1 cellular context compared by ENCODE assay signal in the genomic region with DNA sequence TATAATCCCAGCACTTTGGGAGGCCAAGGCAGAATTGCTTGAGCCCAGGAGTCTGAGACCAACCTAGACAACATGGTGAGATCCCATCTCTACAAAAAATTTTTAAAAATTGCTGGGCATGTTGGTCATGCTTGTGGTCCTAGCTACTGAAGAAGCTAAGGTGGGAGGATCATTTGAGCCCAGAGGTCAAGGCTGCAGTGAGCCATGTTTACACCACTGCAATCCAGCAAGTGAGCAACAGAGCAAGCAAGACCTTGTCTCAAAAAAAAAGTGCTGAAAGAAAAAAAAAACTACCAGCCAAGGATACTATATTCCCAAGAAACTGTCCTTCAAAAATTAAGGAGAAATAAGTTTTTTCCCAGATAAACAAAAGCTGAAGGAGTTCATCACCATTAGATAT.
TF ChIP-seq lines count a peak whose summit lies in the region.

No MANE protein-coding gene starts in this region.

TF ChIP-seq in HepG2, 621 proteins besides CTCF, POLR2A, EP300 and RAD21 (continued from another document and continues in another):
- TF ChIP-seq ZNF414 (CRISPR knock-in tag; IDR thresholded peaks at IDR 0.05), result no peak
- TF ChIP-seq, protein P1, sequence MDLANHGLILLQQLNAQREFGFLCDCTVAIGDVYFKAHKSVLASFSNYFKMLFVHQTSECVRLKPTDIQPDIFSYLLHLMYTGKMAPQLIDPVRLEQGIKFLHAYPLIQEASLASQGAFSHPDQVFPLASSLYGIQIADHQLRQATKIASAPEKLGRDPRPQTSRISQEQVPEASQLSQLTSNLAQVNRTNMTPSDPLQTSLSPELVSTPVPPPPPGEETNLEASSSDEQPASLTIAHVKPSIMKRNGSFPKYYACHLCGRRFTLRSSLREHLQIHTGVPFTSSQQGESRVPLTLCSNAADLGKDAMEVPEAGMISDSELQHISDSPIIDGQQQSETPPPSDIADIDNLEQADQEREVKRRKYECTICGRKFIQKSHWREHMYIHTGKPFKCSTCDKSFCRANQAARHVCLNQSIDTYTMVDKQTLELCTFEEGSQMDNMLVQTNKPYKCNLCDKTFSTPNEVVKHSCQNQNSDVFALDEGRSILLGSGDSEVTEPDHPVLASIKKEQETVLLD (CRISPR knock-in tag; IDR thresholded peaks at IDR 0.05; ENCODE audit: low read depth), result no peak
- peak; percentile 82 for TF ChIP-seq HNF4A (CRISPR knock-in tag; IDR thresholded peaks at IDR 0.05)
- TF ChIP-seq, protein P2, sequence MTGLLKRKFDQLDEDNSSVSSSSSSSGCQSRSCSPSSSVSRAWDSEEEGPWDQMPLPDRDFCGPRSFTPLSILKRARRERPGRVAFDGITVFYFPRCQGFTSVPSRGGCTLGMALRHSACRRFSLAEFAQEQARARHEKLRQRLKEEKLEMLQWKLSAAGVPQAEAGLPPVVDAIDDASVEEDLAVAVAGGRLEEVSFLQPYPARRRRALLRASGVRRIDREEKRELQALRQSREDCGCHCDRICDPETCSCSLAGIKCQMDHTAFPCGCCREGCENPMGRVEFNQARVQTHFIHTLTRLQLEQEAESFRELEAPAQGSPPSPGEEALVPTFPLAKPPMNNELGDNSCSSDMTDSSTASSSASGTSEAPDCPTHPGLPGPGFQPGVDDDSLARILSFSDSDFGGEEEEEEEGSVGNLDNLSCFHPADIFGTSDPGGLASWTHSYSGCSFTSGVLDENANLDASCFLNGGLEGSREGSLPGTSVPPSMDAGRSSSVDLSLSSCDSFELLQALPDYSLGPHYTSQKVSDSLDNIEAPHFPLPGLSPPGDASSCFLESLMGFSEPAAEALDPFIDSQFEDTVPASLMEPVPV (CRISPR knock-in tag; IDR thresholded peaks at IDR 0.05), result no peak
- TF ChIP-seq, protein P3, sequence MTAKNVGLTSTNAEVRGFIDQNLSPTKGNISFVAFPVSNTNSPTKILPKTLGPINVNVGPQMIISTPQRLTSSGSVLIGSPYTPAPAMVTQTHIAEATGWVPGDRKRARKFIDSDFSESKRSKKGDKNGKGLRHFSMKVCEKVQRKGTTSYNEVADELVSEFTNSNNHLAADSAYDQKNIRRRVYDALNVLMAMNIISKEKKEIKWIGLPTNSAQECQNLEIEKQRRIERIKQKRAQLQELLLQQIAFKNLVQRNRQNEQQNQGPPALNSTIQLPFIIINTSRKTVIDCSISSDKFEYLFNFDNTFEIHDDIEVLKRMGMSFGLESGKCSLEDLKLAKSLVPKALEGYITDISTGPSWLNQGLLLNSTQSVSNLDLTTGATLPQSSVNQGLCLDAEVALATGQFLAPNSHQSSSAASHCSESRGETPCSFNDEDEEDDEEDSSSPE (CRISPR knock-in tag; IDR thresholded peaks at IDR 0.05), result no peak
- no peak for TF ChIP-seq NKX3-1 (CRISPR knock-in tag; IDR thresholded peaks at IDR 0.05)
- no peak for TF ChIP-seq MBNL3 (CRISPR knock-in tag; conservative IDR thresholded peaks at IDR 0.05)
- no peak for TF ChIP-seq ZHX1 (CRISPR knock-in tag; IDR thresholded peaks at IDR 0.05; ENCODE audit: low read depth)
- TF ChIP-seq BCL6 (CRISPR knock-in tag; IDR thresholded peaks at IDR 0.05), result peak; percentile 89
- peak; percentile 58 for TF ChIP-seq HOXA3 (CRISPR knock-in tag; IDR thresholded peaks at IDR 0.05)
- TF ChIP-seq JUN (CRISPR knock-in tag; IDR thresholded peaks at IDR 0.05), result no peak
- TF ChIP-seq ZNF709 (CRISPR knock-in tag; IDR thresholded peaks at IDR 0.05), result no peak
- TF ChIP-seq, protein P4, sequence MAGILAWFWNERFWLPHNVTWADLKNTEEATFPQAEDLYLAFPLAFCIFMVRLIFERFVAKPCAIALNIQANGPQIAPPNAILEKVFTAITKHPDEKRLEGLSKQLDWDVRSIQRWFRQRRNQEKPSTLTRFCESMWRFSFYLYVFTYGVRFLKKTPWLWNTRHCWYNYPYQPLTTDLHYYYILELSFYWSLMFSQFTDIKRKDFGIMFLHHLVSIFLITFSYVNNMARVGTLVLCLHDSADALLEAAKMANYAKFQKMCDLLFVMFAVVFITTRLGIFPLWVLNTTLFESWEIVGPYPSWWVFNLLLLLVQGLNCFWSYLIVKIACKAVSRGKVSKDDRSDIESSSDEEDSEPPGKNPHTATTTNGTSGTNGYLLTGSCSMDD (CRISPR knock-in tag; IDR thresholded peaks at IDR 0.05), result no peak
- no peak for TF ChIP-seq KDM4B (CRISPR knock-in tag; IDR thresholded peaks at IDR 0.05)
- TF ChIP-seq ATF7 (IDR thresholded peaks at IDR 0.05), result no peak
- no peak for TF ChIP-seq ATF7 (CRISPR knock-in tag; IDR thresholded peaks at IDR 0.05)
- TF ChIP-seq, protein P5, sequence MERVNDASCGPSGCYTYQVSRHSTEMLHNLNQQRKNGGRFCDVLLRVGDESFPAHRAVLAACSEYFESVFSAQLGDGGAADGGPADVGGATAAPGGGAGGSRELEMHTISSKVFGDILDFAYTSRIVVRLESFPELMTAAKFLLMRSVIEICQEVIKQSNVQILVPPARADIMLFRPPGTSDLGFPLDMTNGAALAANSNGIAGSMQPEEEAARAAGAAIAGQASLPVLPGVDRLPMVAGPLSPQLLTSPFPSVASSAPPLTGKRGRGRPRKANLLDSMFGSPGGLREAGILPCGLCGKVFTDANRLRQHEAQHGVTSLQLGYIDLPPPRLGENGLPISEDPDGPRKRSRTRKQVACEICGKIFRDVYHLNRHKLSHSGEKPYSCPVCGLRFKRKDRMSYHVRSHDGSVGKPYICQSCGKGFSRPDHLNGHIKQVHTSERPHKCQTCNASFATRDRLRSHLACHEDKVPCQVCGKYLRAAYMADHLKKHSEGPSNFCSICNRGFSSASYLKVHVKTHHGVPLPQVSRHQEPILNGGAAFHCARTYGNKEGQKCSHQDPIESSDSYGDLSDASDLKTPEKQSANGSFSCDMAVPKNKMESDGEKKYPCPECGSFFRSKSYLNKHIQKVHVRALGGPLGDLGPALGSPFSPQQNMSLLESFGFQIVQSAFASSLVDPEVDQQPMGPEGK (CRISPR knock-in tag; IDR thresholded peaks at IDR 0.05), result no peak
- no peak for TF ChIP-seq ZNF180 (CRISPR knock-in tag; IDR thresholded peaks at IDR 0.05; ENCODE audit: borderline replicate concordance, low read depth)
- no peak for TF ChIP-seq CREB1 (IDR thresholded peaks at IDR 0.05)
- TF ChIP-seq CREB1 (CRISPR knock-in tag; IDR thresholded peaks at IDR 0.05), result peak; percentile 21; the same call in 1 of the 2 replicates
- peak; percentile 72 to 74; a peak in 3 of 4 replicates for TF ChIP-seq NR2F1 (CRISPR knock-in tag; IDR thresholded peaks at IDR 0.05)
- no peak for TF ChIP-seq PLSCR1 (CRISPR knock-in tag; IDR thresholded peaks at IDR 0.05; ENCODE audit: borderline replicate concordance)
- TF ChIP-seq MTA1 (CRISPR knock-in tag; IDR thresholded peaks at IDR 0.05; ENCODE audit: borderline replicate concordance), result no peak
- TF ChIP-seq SP4 (CRISPR knock-in tag; IDR thresholded peaks at IDR 0.05), result no peak
- no peak for TF ChIP-seq ZNF678 (CRISPR knock-in tag; IDR thresholded peaks at IDR 0.05)
- TF ChIP-seq HOMEZ (CRISPR knock-in tag; IDR thresholded peaks at IDR 0.05; ENCODE audit: low read depth), result peak; percentile 82; the same call in 1 of the 2 replicates
- peak; percentile 35; the same call in 1 of the 2 replicates for TF ChIP-seq TCF7 (IDR thresholded peaks at IDR 0.05; ENCODE audit: low read depth)
- TF ChIP-seq, protein P6, sequence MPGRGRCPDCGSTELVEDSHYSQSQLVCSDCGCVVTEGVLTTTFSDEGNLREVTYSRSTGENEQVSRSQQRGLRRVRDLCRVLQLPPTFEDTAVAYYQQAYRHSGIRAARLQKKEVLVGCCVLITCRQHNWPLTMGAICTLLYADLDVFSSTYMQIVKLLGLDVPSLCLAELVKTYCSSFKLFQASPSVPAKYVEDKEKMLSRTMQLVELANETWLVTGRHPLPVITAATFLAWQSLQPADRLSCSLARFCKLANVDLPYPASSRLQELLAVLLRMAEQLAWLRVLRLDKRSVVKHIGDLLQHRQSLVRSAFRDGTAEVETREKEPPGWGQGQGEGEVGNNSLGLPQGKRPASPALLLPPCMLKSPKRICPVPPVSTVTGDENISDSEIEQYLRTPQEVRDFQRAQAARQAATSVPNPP (CRISPR knock-in tag; IDR thresholded peaks at IDR 0.05), result no peak
- TF ChIP-seq GATAD2A (CRISPR knock-in tag; IDR thresholded peaks at IDR 0.05), result peak; percentile 84
- TF ChIP-seq FOXA1 (IDR thresholded peaks at IDR 0.05), result no peak
- peak; percentile 85 for TF ChIP-seq FOXA1 (CRISPR knock-in tag; IDR thresholded peaks at IDR 0.05)
- peak; percentile 46; the same call in 1 of the 2 replicates for TF ChIP-seq HMG20A (CRISPR knock-in tag; IDR thresholded peaks at IDR 0.05; ENCODE audit: borderline replicate concordance)
- no peak for TF ChIP-seq ZNF225 (CRISPR knock-in tag; IDR thresholded peaks at IDR 0.05)
- TF ChIP-seq ZNF646 (CRISPR knock-in tag; IDR thresholded peaks at IDR 0.05), result no peak
- peak; percentile 79 for TF ChIP-seq NR2F6 (IDR thresholded peaks at IDR 0.05)
- TF ChIP-seq NR2F6 (CRISPR knock-in tag; IDR thresholded peaks at IDR 0.05), result peak; percentile 92
